Comparison of ENCODE assay signal across 8 cellular contexts in the genomic region with DNA sequence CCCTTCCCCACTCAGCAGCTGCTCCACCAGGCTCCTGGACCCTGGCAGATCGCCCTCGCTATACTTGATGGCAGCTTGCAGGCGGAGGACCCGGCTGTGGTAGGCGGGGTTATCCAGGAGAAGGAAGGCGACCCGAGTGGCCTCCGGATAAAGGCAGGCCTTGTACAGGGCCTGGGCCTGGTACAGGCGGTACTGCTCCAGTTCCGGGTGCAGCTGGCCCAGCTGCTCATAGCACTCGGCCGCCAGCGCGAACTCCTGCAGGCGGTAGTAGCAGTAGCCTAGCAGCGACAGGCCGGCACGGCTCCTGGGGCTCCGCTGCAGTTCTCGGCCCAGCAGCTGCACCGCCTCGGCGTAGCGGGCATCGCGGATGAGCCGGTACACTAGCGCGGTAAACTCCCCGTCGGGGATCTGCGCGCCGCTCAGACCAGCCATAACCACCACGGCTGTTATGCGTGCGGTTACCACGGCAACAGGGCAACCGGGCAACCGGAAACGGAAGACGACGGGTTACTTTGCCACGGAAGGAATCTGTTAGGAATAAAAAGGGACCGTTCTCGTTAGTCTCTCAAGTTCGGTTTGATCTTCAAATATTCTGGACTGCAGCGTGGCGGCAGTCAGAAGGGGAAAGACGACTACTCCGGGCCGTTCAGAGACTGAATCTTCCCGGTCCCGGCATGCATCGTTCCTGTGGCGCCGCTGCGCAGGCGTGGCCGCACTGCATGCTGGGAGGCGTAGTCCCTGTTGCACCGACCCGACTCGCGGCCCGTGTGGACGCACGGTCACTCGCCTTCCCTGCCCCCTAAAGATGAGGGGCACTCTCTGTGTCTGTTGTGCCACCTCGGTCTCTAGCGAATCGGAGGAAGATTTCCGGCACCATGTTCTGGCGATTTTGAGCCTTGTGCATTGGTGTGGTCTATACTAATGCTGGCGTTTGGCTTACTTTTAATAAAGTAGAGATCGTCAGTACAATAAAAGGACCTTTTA.
DNase-seq lines count a peak whose midpoint lies in the region; ATAC-seq and TF ChIP-seq lines count a peak whose summit lies in the region.

No MANE protein-coding gene starts in this region.

- WGBS in right lobe of liver (ENCODE audit: insufficient coverage, low coverage, low lambda C conversion rate, missing lambda C conversion rate), result 2% methylated on average over 31 of the region's 76 CpGs

- H3K9me3 Mint-ChIP-seq in activated CD4-positive, alpha-beta memory T cell treated with anti-CD3 and anti-CD28 coated beads for 36 hours, result peaks cover 2% of the 10 kb centered on the region

- POLR2A ChIA-PET in activated CD4-positive, alpha-beta memory T cell treated with anti-CD3 and anti-CD28 coated beads for 36 hours (lab: Charles Lee), result interaction anchor here (0.6 kb wide), 1 partner anchor 390 kb away, joined by 4 read pairs; no protein-coding TSS in a partner anchor

- H3K4me1 Mint-ChIP-seq in activated CD4-positive, alpha-beta memory T cell treated with anti-CD3 and anti-CD28 coated beads for 36 hours (ENCODE audit: low read depth), result peaks cover 4% of the 10 kb centered on the region

- peak overlapping the region; percentile 82 for H3K27ac ChIP-seq in C4-2B
- peak overlapping the region; percentile 94 to 100 (median 99) for H3K27ac ChIP-seq in dorsolateral prefrontal cortex
- peak overlapping the region; percentile 73 to 96 (median 96) for H3K27ac ChIP-seq in right lobe of liver

- no peaks in the 10 kb centered on the region for H3K9me3 ChIP-seq in right lobe of liver

- H3K4me1 ChIP-seq in right lobe of liver, result peaks cover 0 to 3% (median 0%) of the 10 kb centered on the region in 4 donors

- TF ChIP-seq CTCF in C4-2B (conservative IDR thresholded peaks at IDR 0.05) (no peak), dorsolateral prefrontal cortex (IDR thresholded peaks at IDR 0.05 in 54 of 56, conservative IDR thresholded peaks at IDR 0.05 in 2 of 56; ENCODE audit: low read depth in 1 of 56, partially characterized antibody in 56 of 56) (peak in 33 of 56 donors; percentile 1 to 61 (median 31)), right lobe of liver (IDR thresholded peaks at IDR 0.05) (no peak)

- no peak for TF ChIP-seq POLR2A in right lobe of liver (IDR thresholded peaks at IDR 0.05)

- peak overlapping the region; percentile 92 for H3K4me3 Mint-ChIP-seq in activated CD4-positive, alpha-beta memory T cell treated with anti-CD3 and anti-CD28 coated beads for 36 hours

- peak; percentile 96 for ATAC-seq in GM19372 (IDR thresholded peaks at IDR 0.05; ENCODE audit: low read depth, unreplicated experiment)
- peak; percentile 96 for ATAC-seq in HG03521 (IDR thresholded peaks at IDR 0.05; ENCODE audit: unreplicated experiment)
- peak; percentile 96 to 98 (median 98) for ATAC-seq in right lobe of liver

- intact Hi-C loops in activated CD4-positive, alpha-beta memory T cell treated with anti-CD3 and anti-CD28 coated beads for 36 hours (cut with micrococcal nuclease), result loop anchor here (1.0 to 5.0 kb wide), 3 partner anchors 65 to 286 kb away; partner anchors contain the start of gene AGPS
- intact Hi-C loops in dorsolateral prefrontal cortex (cut with DNase I) (loop anchor here (2.0 to 10.0 kb wide), 5 partner anchors 56 to 109 kb away; a partner anchor contains a TSS), right lobe of liver (cut with DNase I) (no loop called here)

- peak overlapping the region; percentile 99 for H3K27ac Mint-ChIP-seq in activated CD4-positive, alpha-beta memory T cell treated with anti-CD3 and anti-CD28 coated beads for 36 hours

- H3K27me3 ChIP-seq in dorsolateral prefrontal cortex, result no peaks in the 10 kb centered on the region
- no peaks in the 10 kb centered on the region for H3K27me3 ChIP-seq in right lobe of liver

- H3K27me3 Mint-ChIP-seq in activated CD4-positive, alpha-beta memory T cell treated with anti-CD3 and anti-CD28 coated beads for 36 hours, result peaks cover 4% of the 10 kb centered on the region

- H3K4me3 ChIP-seq in dorsolateral prefrontal cortex (peak overlapping the region; percentile 65 to 95 (median 80)), right lobe of liver (peak overlapping the region; percentile 60 to 87 (median 63))

- no peaks in the 10 kb centered on the region for H3K36me3 ChIP-seq in right lobe of liver

- CTCF ChIA-PET in activated CD4-positive, alpha-beta memory T cell treated with anti-CD3 and anti-CD28 coated beads for 36 hours (lab: Charles Lee), result interaction anchor here (1.4 kb wide), 1 partner anchor 14 kb away, joined by 4 read pairs; no protein-coding TSS in a partner anchor

- H3K36me3 Mint-ChIP-seq in activated CD4-positive, alpha-beta memory T cell treated with anti-CD3 and anti-CD28 coated beads for 36 hours, result no peaks in the 10 kb centered on the region

- DNase-seq in NCI-H774 (lab: John Stamatoyannopoulos, UW), result peak; percentile 91
- peak; percentile 94 for DNase-seq in activated CD4-positive, alpha-beta memory T cell treated with anti-CD3 and anti-CD28 coated beads for 36 hours
- DNase-seq in dorsolateral prefrontal cortex, result peak; percentile 89 to 96 (median 94)
- peak; percentile 94 to 96 (median 95) for DNase-seq in right lobe of liver
- peak; percentile 92 for DNase-seq in stimulated activated CD4-positive, alpha-beta T cell treated with anti-CD3 and anti-CD28 coated beads, Interleukin-4, amount 100 ng/mL, for 24 hours

Comparison
In these comparisons a context has a peak if more than half of its experiments do, and no peak if none do; other contexts are left out.
1. Peak in every context shown above with its lines: DNase-seq, ATAC-seq, H3K4me3 ChIP-seq and H3K27ac ChIP-seq.
2. CTCF ChIP-seq: peak in dorsolateral prefrontal cortex (33 of 56); none in C4-2B (single experiment) and right lobe of liver (0 of 4).
3. intact Hi-C loops: an anchor here in activated CD4-positive, alpha-beta memory T cell treated with anti-CD3 and anti-CD28 coated beads for 36 hours (1.0 to 5.0 kb wide) and dorsolateral prefrontal cortex (2.0 to 10.0 kb wide); none called in right lobe of liver.